Comparison of ENCODE assay signal across 26 cellular contexts in the genomic region with DNA sequence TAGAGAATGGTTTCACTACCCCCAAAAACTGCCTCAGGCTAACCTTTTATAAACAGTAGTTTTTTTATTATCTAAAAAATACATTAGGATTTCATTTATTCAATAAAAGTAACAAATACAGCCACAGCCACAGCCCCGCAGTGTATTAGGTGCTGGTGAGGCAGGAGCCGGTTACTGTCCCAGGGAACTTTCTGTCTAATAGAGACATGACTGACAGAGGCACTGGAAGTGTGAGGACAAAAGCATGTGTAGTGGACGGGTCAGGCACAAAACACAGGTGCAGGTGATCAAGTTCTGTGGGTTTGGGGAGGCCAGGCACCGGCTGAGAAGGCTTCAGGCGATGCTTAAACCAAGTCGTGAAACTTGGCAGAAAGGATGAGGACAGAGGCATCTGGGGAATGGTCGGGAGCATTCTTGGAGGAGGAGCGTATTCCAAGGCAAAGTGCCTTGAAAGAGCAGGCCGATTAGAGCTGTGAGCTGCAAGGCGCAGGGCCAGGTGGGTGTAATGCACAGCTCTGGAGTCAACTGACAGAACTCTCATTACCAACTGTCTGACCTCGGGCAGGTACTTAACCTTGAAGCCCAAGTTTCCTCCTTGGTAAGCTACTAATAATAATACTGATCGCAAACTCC.
A peak's percentile ranks its signal among the peaks of the same experiment; 100 is the strongest.
DNase-seq lines count a peak whose midpoint lies in the region; ATAC-seq and TF ChIP-seq lines count a peak whose summit lies in the region.
"Had no signal": no experiment of that assay in that cellular context is flagged by ENCODE, and none has a peak within 500 bp of the region (broad histone marks: within the 10 kb centered on the region; RNA-seq: fewer than 3 reads in every experiment).

No MANE protein-coding gene starts in this region.

- H3K4me3 ChIP-seq in right atrium auricular region (no peak overlapping the region), right cardiac atrium (ENCODE audit: low read length) (no peak overlapping the region), OCI-LY7 (ENCODE audit: low read depth, low read length, poor library complexity, severe bottlenecking) (no peak overlapping the region), foreskin fibroblast (ENCODE audit: low read depth in 1 of 2, low read length in 2 of 2) (no peak overlapping the region)
- H3K4me3 ChIP-seq: psoas muscle, smooth muscle cell had no signal

- H3K4me2 ChIP-seq in OCI-LY7 (ENCODE audit: low read length) = no peak overlapping the region
- H3K4me2 ChIP-seq: KMS-11, smooth muscle cell had no signal

- 52% methylated on average over 12 of the region's 12 CpGs for WGBS in right cardiac atrium

- H3K4me1 ChIP-seq in right atrium auricular region (no peaks in the 10 kb centered on the region), right cardiac atrium (ENCODE audit: control insufficient read depth, insufficient read depth, low read length) (no peaks in the 10 kb centered on the region), OCI-LY7 (ENCODE audit: insufficient read depth, low read length, poor library complexity, severe bottlenecking) (peaks cover 4% of the 10 kb centered on the region)
- H3K4me1 ChIP-seq: psoas muscle had no signal

- no peak overlapping the region for H3K4me3 Mint-ChIP-seq in mesothelial cell of epicardium
- H3K4me3 Mint-ChIP-seq: activated naive CD8-positive, alpha-beta T cell treated with anti-CD3 and anti-CD28 coated beads, Interleukin-2, amount 10 ng/mL, durations not matched to agents 7 days and 5 days; T-helper 1 cell treated with Interleukin-12 subunit alpha and Interleukin-12 subunit beta and Interleukin-4 antibody, amounts not matched to agents 30 μg/mL and 1 μg/mL, for 36 hours had no signal

- H3K36me3 ChIP-seq in right atrium auricular region = no peaks in the 10 kb centered on the region
- H3K36me3 ChIP-seq in OCI-LY7 (ENCODE audit: insufficient read depth, low read length) = peaks cover 74% of the 10 kb centered on the region
- H3K36me3 ChIP-seq: neutrophil had no signal

- H3K9me3 Mint-ChIP-seq in mesothelial cell of epicardium = no peaks in the 10 kb centered on the region
- H3K9me3 Mint-ChIP-seq: activated naive CD8-positive, alpha-beta T cell treated with anti-CD3 and anti-CD28 coated beads, Interleukin-2, amount 10 ng/mL, durations not matched to agents 7 days and 5 days; activated T-helper 2 cell treated with anti-CD3 and anti-CD28 coated beads, Interferon-gamma antibody, Interleukin-2, Interleukin-4, amounts not matched to agents 10 μg/mL and 5 μg/mL and 100 μg/mL, durations not matched to agents 14 hours and 24 hours and 36 hours; T-helper 1 cell treated with Interleukin-12 subunit alpha and Interleukin-12 subunit beta and Interleukin-4 antibody, amounts not matched to agents 30 μg/mL and 1 μg/mL, for 36 hours had no signal

- no peaks in the 10 kb centered on the region for H3K27me3 Mint-ChIP-seq in mesothelial cell of epicardium (ENCODE audit: low read depth)
- H3K27me3 Mint-ChIP-seq: activated naive CD8-positive, alpha-beta T cell treated with anti-CD3 and anti-CD28 coated beads, Interleukin-2, amount 10 ng/mL, durations not matched to agents 7 days and 5 days had no signal

- H2AFZ ChIP-seq in OCI-LY7 (ENCODE audit: low read length) = no peak overlapping the region

- H3K27ac ChIP-seq in right atrium auricular region = no peak overlapping the region
- no peak overlapping the region for H3K27ac ChIP-seq in right cardiac atrium (ENCODE audit: low read length)
- no peak overlapping the region for H3K27ac ChIP-seq in OCI-LY7 (ENCODE audit: low read depth, low read length, poor library complexity, severe bottlenecking)
- H3K27ac ChIP-seq: KMS-11, neutrophil, psoas muscle, VCaP had no signal

- H4K20me1 ChIP-seq in OCI-LY7 (ENCODE audit: insufficient read depth, low read length) = no peaks in the 10 kb centered on the region

- ATAC-seq in Right ventricle myocardium superior (ENCODE audit: poor library complexity) (peak; percentile 57), right cardiac atrium (peak; percentile 39 to 45), GM19467 (IDR thresholded peaks at IDR 0.05; ENCODE audit: unreplicated experiment) (no peak)
- ATAC-seq: esophagus mucosa, psoas muscle had no signal

- H3K9me2 ChIP-seq in OCI-LY7 (ENCODE audit: insufficient read depth, low read length) = no peaks in the 10 kb centered on the region

- H3K79me2 ChIP-seq in OCI-LY7 (ENCODE audit: insufficient read depth, low read depth, low read length) = no peaks in the 10 kb centered on the region

- POLR2A ChIA-PET in OCI-LY7 (lab: Charles Lee) = no interaction called here

- H3K36me3 Mint-ChIP-seq in mesothelial cell of epicardium = peaks cover 9% of the 10 kb centered on the region
- H3K36me3 Mint-ChIP-seq: activated naive CD8-positive, alpha-beta T cell treated with anti-CD3 and anti-CD28 coated beads, Interleukin-2, amount 10 ng/mL, durations not matched to agents 7 days and 5 days had no signal

- peaks cover 10% of the 10 kb centered on the region for H3K4me1 Mint-ChIP-seq in mesothelial cell of epicardium

- H3K27me3 ChIP-seq in right atrium auricular region = no peaks in the 10 kb centered on the region
- no peaks in the 10 kb centered on the region for H3K27me3 ChIP-seq in right cardiac atrium (ENCODE audit: control insufficient read depth, insufficient read depth)
- H3K27me3 ChIP-seq: neutrophil had no signal

- peak overlapping the region; percentile 89 for H3K27ac Mint-ChIP-seq in mesothelial cell of epicardium
- H3K27ac Mint-ChIP-seq: activated naive CD8-positive, alpha-beta T cell treated with anti-CD3 and anti-CD28 coated beads, Interleukin-2, amount 10 ng/mL, durations not matched to agents 7 days and 5 days; activated T-helper 2 cell treated with anti-CD3 and anti-CD28 coated beads, Interferon-gamma antibody, Interleukin-2, Interleukin-4, amounts not matched to agents 10 μg/mL and 5 μg/mL and 100 μg/mL, durations not matched to agents 14 hours and 24 hours and 36 hours; T-helper 1 cell treated with Interleukin-12 subunit alpha and Interleukin-12 subunit beta and Interleukin-4 antibody, amounts not matched to agents 30 μg/mL and 1 μg/mL, for 36 hours had no signal

- CTCF ChIA-PET in OCI-LY7 (lab: Charles Lee; ENCODE audit: unreplicated experiment) = no interaction called here

- BruUV-seq in OCI-LY7 (replicated peaks; lab: Mats Ljungman, UMichigan) = no TSS peak

- H3K9me3 ChIP-seq in right atrium auricular region = no peaks in the 10 kb centered on the region
- no peaks in the 10 kb centered on the region for H3K9me3 ChIP-seq in right cardiac atrium (ENCODE audit: control insufficient read depth, low read length)
- H3K9me3 ChIP-seq in OCI-LY7 (ENCODE audit: low read length) = no peaks in the 10 kb centered on the region
- H3K9me3 ChIP-seq: neutrophil, psoas muscle had no signal

- DNase-seq in Right ventricle myocardium superior (no peak), right atrium auricular region (ENCODE audit: low spot score) (no peak), right cardiac atrium (peak in 1 of 3 donors; percentile 58), mesothelial cell of epicardium (ENCODE audit: low spot score in 2 of 2, unreplicated experiment in 2 of 2) (no peak), OCI-LY7 (ENCODE audit: low spot score) (no peak), AG08396 (ENCODE audit: low spot score) (no peak), foreskin fibroblast (no peak)
- DNase-seq: activated CD4-positive, alpha-beta T cell treated with anti-CD3 and anti-CD28 coated beads, Interleukin-2, amount 50 U/mL, for 1 hour; activated CD8-positive, alpha-beta memory T cell treated with anti-CD3 and anti-CD28 coated beads, Interleukin-2, amount 50 U/mL, for 4 hours; activated naive CD8-positive, alpha-beta T cell treated with anti-CD3 and anti-CD28 coated beads, Interleukin-2, amount 10 ng/mL, durations not matched to agents 7 days and 5 days; DMS79 treated with DMSO at 0.1 percent for 48 hours; effector memory CD4-positive, alpha-beta T cell; H7; MV-4-11; NCI-H2171; NCI-H526; psoas muscle; stimulated activated naive CD4-positive, alpha-beta T cell treated with Interleukin-2 at 50 U/mL for 16 hours had no signal

- intact Hi-C loops in Right ventricle myocardium superior (cut with DNase I) (no loop called here), right cardiac atrium (cut with DNase I) (no loop called here), OCI-LY7 (cut with micrococcal nuclease; ENCODE audit: unreplicated experiment) (loop anchor here (2.0 kb wide), 1 partner anchor 202 kb away; no protein-coding TSS in a partner anchor)

- TF ChIP-seq CTCF in right atrium auricular region (IDR thresholded peaks at IDR 0.05) (no peak), mesothelial cell of epicardium (IDR thresholded peaks at IDR 0.05; ENCODE audit: unreplicated experiment) (no peak), OCI-LY7 (conservative IDR thresholded peaks at IDR 0.05; ENCODE audit: low read length) (no peak), foreskin fibroblast (IDR thresholded peaks at IDR 0.05; ENCODE audit: low read depth, low read length) (no peak)
